In genomic region chr6:130622142-130622541, GRCh38 we compare ENCODE assay signal across 19 cellular contexts.
A peak's percentile ranks its signal among the peaks of the same experiment; 100 is the strongest.
DNase-seq lines count a peak whose midpoint lies in the region; ATAC-seq and TF ChIP-seq lines count a peak whose summit lies in the region.
"Had no signal": no experiment of that assay in that cellular context is flagged by ENCODE, and none has a peak within 500 bp of the region (broad histone marks: within the 10 kb centered on the region; RNA-seq: fewer than 3 reads in every experiment).

No MANE protein-coding gene starts in this region.

- TF ChIP-seq CTCF in prostate gland (IDR thresholded peaks at IDR 0.05) (no peak), Caco-2 (IDR thresholded peaks at IDR 0.05; ENCODE audit: insufficient read depth in 1 of 2, low read depth in 1 of 2, low read length in 1 of 2, severe bottlenecking in 1 of 2, unreplicated experiment in 1 of 2) (no peak)

- CTCF ChIA-PET in CD4-positive, alpha-beta memory T cell (lab: Charles Lee; ENCODE audit: partially characterized antibody), result no interaction called here
- CTCF ChIA-PET in Caco-2 (lab: Charles Lee), result no interaction called here

- H3K27ac ChIP-seq in CD4-positive, alpha-beta memory T cell (ENCODE audit: low read depth, low read length), result no peak overlapping the region
- H3K27ac ChIP-seq in prostate gland, result no peak overlapping the region
- H3K27ac ChIP-seq: C4-2B, gastroesophageal sphincter, HL-60, spleen, tibial artery had no signal

- H3K36me3 Mint-ChIP-seq in activated T-cell treated with anti-CD3 and anti-CD28 coated beads, Interleukin-2, amount 50 U/mL, for 4 hours (ENCODE audit: insufficient read depth), result no peaks in the 10 kb centered on the region
- H3K36me3 Mint-ChIP-seq in stimulated activated naive B cell treated with anti-CD40 and anti-IgM and Interleukin-4, amounts not matched to agents 10 μg/mL and 1 μg/mL and 100 μg/mL, for 72 hours, result no peaks in the 10 kb centered on the region
- H3K36me3 Mint-ChIP-seq in CD4-positive, alpha-beta memory T cell, result peaks cover 0 to 6% of the 10 kb centered on the region in 2 donors
- no peaks in the 10 kb centered on the region for H3K36me3 Mint-ChIP-seq in Caco-2 (ENCODE audit: insufficient read depth, unreplicated experiment)

- H3K4me1 Mint-ChIP-seq in activated T-cell treated with anti-CD3 and anti-CD28 coated beads, Interleukin-2, amount 50 U/mL, for 4 hours (ENCODE audit: low read depth), result peaks cover 15% of the 10 kb centered on the region
- H3K4me1 Mint-ChIP-seq in stimulated activated naive B cell treated with anti-CD40 and anti-IgM and Interleukin-4, amounts not matched to agents 10 μg/mL and 1 μg/mL and 100 μg/mL, for 72 hours, result peaks cover 2 to 17% of the 10 kb centered on the region in 2 donors
- H3K4me1 Mint-ChIP-seq in CD4-positive, alpha-beta memory T cell, result peaks cover 0 to 4% (median 2%) of the 10 kb centered on the region in 4 donors
- no peaks in the 10 kb centered on the region for H3K4me1 Mint-ChIP-seq in Caco-2 (ENCODE audit: low read depth, unreplicated experiment)

- peaks cover 8% of the 10 kb centered on the region for H3K9me3 Mint-ChIP-seq in activated T-cell treated with anti-CD3 and anti-CD28 coated beads, Interleukin-2, amount 50 U/mL, for 4 hours
- peaks cover 4 to 7% of the 10 kb centered on the region in 2 donors for H3K9me3 Mint-ChIP-seq in stimulated activated naive B cell treated with anti-CD40 and anti-IgM and Interleukin-4, amounts not matched to agents 10 μg/mL and 1 μg/mL and 100 μg/mL, for 72 hours
- peaks cover 0 to 17% (median 10%) of the 10 kb centered on the region in 8 donors for H3K9me3 Mint-ChIP-seq in CD4-positive, alpha-beta memory T cell
- H3K9me3 Mint-ChIP-seq in Caco-2 (ENCODE audit: unreplicated experiment), result no peaks in the 10 kb centered on the region

- H3K4me3 ChIP-seq in CD4-positive, alpha-beta memory T cell (ENCODE audit: low read length in 2 of 2), result no peak overlapping the region
- H3K4me3 ChIP-seq in prostate gland (no peak overlapping the region), Caco-2 (ENCODE audit: low read depth, low read length) (no peak overlapping the region)
- H3K4me3 ChIP-seq: gastroesophageal sphincter, spleen, tibial artery had no signal

- intact Hi-C loops in CD4-positive, alpha-beta memory T cell (cut with micrococcal nuclease), result no loop called here
- intact Hi-C loops in prostate gland (cut with DNase I) (no loop called here), Caco-2 (cut with micrococcal nuclease; ENCODE audit: unreplicated experiment) (no loop called here)

- no TSS peak for BruUV-seq in Caco-2 (replicated peaks; lab: Mats Ljungman, UMichigan)

- no peak overlapping the region for H3K4me3 Mint-ChIP-seq in activated T-cell treated with anti-CD3 and anti-CD28 coated beads, Interleukin-2, amount 50 U/mL, for 4 hours
- no peak overlapping the region for H3K4me3 Mint-ChIP-seq in stimulated activated naive B cell treated with anti-CD40 and anti-IgM and Interleukin-4, amounts not matched to agents 10 μg/mL and 1 μg/mL and 100 μg/mL, for 72 hours
- H3K4me3 Mint-ChIP-seq in CD4-positive, alpha-beta memory T cell, result no peak overlapping the region
- no peak overlapping the region for H3K4me3 Mint-ChIP-seq in Caco-2 (ENCODE audit: unreplicated experiment)
- H3K4me3 Mint-ChIP-seq: activated T-helper 1 cell treated with anti-CD3 and anti-CD28 coated beads, Interleukin-12 subunit alpha, Interleukin-12 subunit beta, Interleukin-2, Interleukin-4 antibody, amounts not matched to agents 30 ng/mL and 10 ng/mL and 1 ng/mL, durations not matched to agents 14 hours and 24 hours and 36 hours; H9 had no signal

- POLR2A ChIA-PET in CD4-positive, alpha-beta memory T cell (lab: Charles Lee; ENCODE audit: partially characterized antibody), result no interaction called here
- POLR2A ChIA-PET in Caco-2 (lab: Charles Lee), result no interaction called here

- H3K27me3 Mint-ChIP-seq in activated T-cell treated with anti-CD3 and anti-CD28 coated beads, Interleukin-2, amount 50 U/mL, for 4 hours (ENCODE audit: low read depth), result no peaks in the 10 kb centered on the region
- H3K27me3 Mint-ChIP-seq in stimulated activated naive B cell treated with anti-CD40 and anti-IgM and Interleukin-4, amounts not matched to agents 10 μg/mL and 1 μg/mL and 100 μg/mL, for 72 hours, result no peaks in the 10 kb centered on the region
- H3K27me3 Mint-ChIP-seq in CD4-positive, alpha-beta memory T cell, result no peaks in the 10 kb centered on the region
- H3K27me3 Mint-ChIP-seq in Caco-2 (ENCODE audit: insufficient read depth, unreplicated experiment), result no peaks in the 10 kb centered on the region

- H3K9me3 ChIP-seq in CD4-positive, alpha-beta memory T cell (ENCODE audit: control insufficient read depth in 1 of 2, low read length in 2 of 2), result no peaks in the 10 kb centered on the region
- no peaks in the 10 kb centered on the region for H3K9me3 ChIP-seq in prostate gland
- no peaks in the 10 kb centered on the region for H3K9me3 ChIP-seq in Caco-2
- H3K9me3 ChIP-seq: tibial artery had no signal

- no peak for TF ChIP-seq POLR2A in prostate gland (IDR thresholded peaks at IDR 0.05)

- H3K4me1 ChIP-seq in CD4-positive, alpha-beta memory T cell (ENCODE audit: insufficient read depth, low read length), result no peaks in the 10 kb centered on the region
- H3K4me1 ChIP-seq in prostate gland (replicated peaks) (no peaks in the 10 kb centered on the region), Caco-2 (no peaks in the 10 kb centered on the region; the same call in 1 of the 2 replicates)
- H3K4me1 ChIP-seq: gastroesophageal sphincter, spleen, tibial artery had no signal

- H3K27ac Mint-ChIP-seq in stimulated activated naive B cell treated with anti-CD40 and anti-IgM and Interleukin-4, amounts not matched to agents 10 μg/mL and 1 μg/mL and 100 μg/mL, for 72 hours, result no peak overlapping the region
- no peak overlapping the region for H3K27ac Mint-ChIP-seq in CD4-positive, alpha-beta memory T cell
- H3K27ac Mint-ChIP-seq in Caco-2 (ENCODE audit: unreplicated experiment), result no peak overlapping the region
- H3K27ac Mint-ChIP-seq: activated T-helper 1 cell treated with anti-CD3 and anti-CD28 coated beads, Interleukin-12 subunit alpha, Interleukin-12 subunit beta, Interleukin-2, Interleukin-4 antibody, amounts not matched to agents 30 ng/mL and 10 ng/mL and 1 ng/mL, durations not matched to agents 14 hours and 24 hours and 36 hours; H9 had no signal

- H3K27me3 ChIP-seq in CD4-positive, alpha-beta memory T cell (ENCODE audit: insufficient read depth, low read length), result no peaks in the 10 kb centered on the region
- H3K27me3 ChIP-seq in prostate gland (replicated peaks; ENCODE audit: insufficient read depth), result no peaks in the 10 kb centered on the region
- H3K27me3 ChIP-seq in Caco-2 (replicated peaks; ENCODE audit: control insufficient read depth, insufficient read depth, low read length), result no peaks in the 10 kb centered on the region
- H3K27me3 ChIP-seq: gastroesophageal sphincter, spleen, tibial artery had no signal

- ATAC-seq in activated T-cell treated with anti-CD3 and anti-CD28 coated beads, Interleukin-2, amount 50 U/mL, for 4 hours, result peak; percentile 77 to 84
- peak; percentile 36 for ATAC-seq in HG02678 (IDR thresholded peaks at IDR 0.05; ENCODE audit: unreplicated experiment)
- ATAC-seq in stimulated activated naive B cell treated with anti-CD40 and anti-IgM and Interleukin-4, amounts not matched to agents 10 μg/mL and 1 μg/mL and 100 μg/mL, for 72 hours (replicated peaks), result peak; percentile 75 to 81
- ATAC-seq: gastroesophageal sphincter had no signal

- DNase-seq in activated T-cell treated with anti-CD3 and anti-CD28 coated beads, Interleukin-2, amount 50 U/mL, for 4 hours, result no peak
- DNase-seq in activated T-cell treated with anti-CD3 and anti-CD28 coated beads, Interleukin-2, amount 50 U/mL, for 1 hour, result no peak
- DNase-seq in M059J (ENCODE audit: low read depth) (peak; percentile 67), prostate gland (ENCODE audit: low spot score) (no peak), Caco-2 (no peak)
- DNase-seq in stimulated activated naive B cell treated with anti-CD40 and anti-IgM and Interleukin-4, amounts not matched to agents 10 μg/mL and 1 μg/mL and 100 μg/mL, for 72 hours, result no peak
- DNase-seq in CD4-positive, alpha-beta memory T cell, result no peak
- DNase-seq: activated CD4-positive, alpha-beta T cell treated with anti-CD3 and anti-CD28 coated beads, Interleukin-2, amount 50 U/mL, for 48 hours; DMS153; erythroblast; H9; NCI-H2029 treated with DMSO at 0.1 percent for 48 hours; spleen; tibial artery had no signal

- no peaks in the 10 kb centered on the region for H3K36me3 ChIP-seq in CD4-positive, alpha-beta memory T cell (ENCODE audit: insufficient read depth, low read length)
- H3K36me3 ChIP-seq in prostate gland (no peaks in the 10 kb centered on the region), Caco-2 (ENCODE audit: control insufficient read depth, insufficient read depth, low read length) (no peaks in the 10 kb centered on the region)
- H3K36me3 ChIP-seq: gastroesophageal sphincter, spleen, tibial artery had no signal
